13 cellular contexts compared by ENCODE assay signal in genomic region chr6:17971128-17972073, GRCh38. TPM values are rescaled to one million over a fixed set of nuclear protein-coding genes. Genes with fewer than 3 reads are reported as not detected.
A peak's percentile ranks its signal among the peaks of the same experiment; 100 is the strongest.
DNase-seq lines count a peak whose midpoint lies in the region; ATAC-seq and TF ChIP-seq lines count a peak whose summit lies in the region.
"Had no signal": no experiment of that assay in that cellular context is flagged by ENCODE, and none has a peak within 500 bp of the region (broad histone marks: within the 10 kb centered on the region; RNA-seq: fewer than 3 reads in every experiment).

No MANE protein-coding gene starts in this region.

- no peak for TF ChIP-seq CTCF in osteocyte (IDR thresholded peaks at IDR 0.05)
- no peak for TF ChIP-seq CTCF in activated CD8-positive, alpha-beta T cell treated with anti-CD3 and anti-CD28 coated beads for 36 hours (IDR thresholded peaks at IDR 0.05)

- H3K9me3 Mint-ChIP-seq in osteocyte (ENCODE audit: unreplicated experiment), result no peaks in the 10 kb centered on the region
- no peaks in the 10 kb centered on the region for H3K9me3 Mint-ChIP-seq in activated CD8-positive, alpha-beta T cell treated with anti-CD3 and anti-CD28 coated beads for 36 hours

- CTCF ChIA-PET in activated CD8-positive, alpha-beta T cell treated with anti-CD3 and anti-CD28 coated beads for 36 hours (lab: Charles Lee), result no interaction called here

- intact Hi-C loops in activated CD8-positive, alpha-beta T cell treated with anti-CD3 and anti-CD28 coated beads for 36 hours (cut with micrococcal nuclease), result no loop called here

- no peak for TF ChIP-seq POLR2A in erythroblast (IDR thresholded peaks at IDR 0.05; ENCODE audit: low read length)

- no peaks in the 10 kb centered on the region for H3K36me3 Mint-ChIP-seq in osteocyte (ENCODE audit: unreplicated experiment)
- H3K36me3 Mint-ChIP-seq in activated CD8-positive, alpha-beta T cell treated with anti-CD3 and anti-CD28 coated beads for 36 hours (ENCODE audit: low read depth), result no peaks in the 10 kb centered on the region
- H3K36me3 Mint-ChIP-seq: activated naive CD8-positive, alpha-beta T cell had no signal

- ATAC-seq in HG03469 (IDR thresholded peaks at IDR 0.05; ENCODE audit: unreplicated experiment), result no peak
- no peak for ATAC-seq in activated CD8-positive, alpha-beta T cell treated with anti-CD3 and anti-CD28 coated beads for 36 hours

- H3K27ac ChIP-seq in SK-N-MC, result no peak overlapping the region
- H3K27ac ChIP-seq: right lobe of liver had no signal

- no peak overlapping the region for H3K4me3 Mint-ChIP-seq in osteocyte (ENCODE audit: unreplicated experiment)
- H3K4me3 Mint-ChIP-seq in activated CD8-positive, alpha-beta T cell treated with anti-CD3 and anti-CD28 coated beads for 36 hours, result no peak overlapping the region
- H3K4me3 Mint-ChIP-seq: activated naive CD8-positive, alpha-beta T cell had no signal

- no peaks in the 10 kb centered on the region for H3K27me3 Mint-ChIP-seq in osteocyte (ENCODE audit: unreplicated experiment)
- H3K27me3 Mint-ChIP-seq in activated CD8-positive, alpha-beta T cell treated with anti-CD3 and anti-CD28 coated beads for 36 hours, result peaks cover 1% of the 10 kb centered on the region

- peak overlapping the region; percentile 82 for H3K27ac Mint-ChIP-seq in osteocyte (ENCODE audit: unreplicated experiment)
- H3K27ac Mint-ChIP-seq in activated CD8-positive, alpha-beta T cell treated with anti-CD3 and anti-CD28 coated beads for 36 hours, result no peak overlapping the region
- H3K27ac Mint-ChIP-seq: activated naive CD8-positive, alpha-beta T cell had no signal

- peak; percentile 29 for DNase-seq in GM03348 (ENCODE audit: low spot score)
- no peak for DNase-seq in SK-N-MC (ENCODE audit: low read depth, low spot score)
- DNase-seq in erythroblast (lab: John Stamatoyannopoulos, UW), result peak; percentile 5 to 19
- DNase-seq in osteocyte (ENCODE audit: extremely low spot score, unreplicated experiment), result no peak
- DNase-seq in H7, result no peak
- DNase-seq in stimulated activated naive CD4-positive, alpha-beta T cell treated with Interleukin-2 at 50 U/mL for 16 hours (lab: John Stamatoyannopoulos, UW), result no peak
- DNase-seq in activated CD8-positive, alpha-beta T cell treated with anti-CD3 and anti-CD28 coated beads for 36 hours, result no peak
- DNase-seq: activated CD4-positive, alpha-beta T cell treated with anti-CD3 and anti-CD28 coated beads for 1 hour; DMS 273 treated with DMSO at 0.1 percent for 48 hours; NCI-H1092 treated with DMSO at 0.1 percent for 48 hours; right lobe of liver had no signal

- H3K9me3 ChIP-seq in SK-N-MC (ENCODE audit: low read depth, low read length), result no peaks in the 10 kb centered on the region
- H3K9me3 ChIP-seq: right lobe of liver had no signal

- no peaks in the 10 kb centered on the region for H3K27me3 ChIP-seq in H7 (ENCODE audit: control insufficient read depth, insufficient read depth, low read length)
- H3K27me3 ChIP-seq: right lobe of liver had no signal

- H3K4me1 Mint-ChIP-seq in osteocyte (ENCODE audit: unreplicated experiment), result peaks cover 60% of the 10 kb centered on the region
- no peaks in the 10 kb centered on the region for H3K4me1 Mint-ChIP-seq in activated CD8-positive, alpha-beta T cell treated with anti-CD3 and anti-CD28 coated beads for 36 hours (ENCODE audit: low read depth)

- no peak overlapping the region for H3K9ac ChIP-seq in SK-N-MC (ENCODE audit: insufficient read length)

- POLR2A ChIA-PET in activated CD8-positive, alpha-beta T cell treated with anti-CD3 and anti-CD28 coated beads for 36 hours (lab: Charles Lee), result no interaction called here

- peak overlapping the region; percentile 57; the same call in 1 of the 2 replicates for H3K4me3 ChIP-seq in SK-N-MC
- H3K4me3 ChIP-seq in H7 (ENCODE audit: insufficient read depth, low read depth, low read length), result no peak overlapping the region
- H3K4me3 ChIP-seq: right lobe of liver had no signal

- H3K36me3 ChIP-seq in SK-N-MC (ENCODE audit: insufficient read depth, low read length) (no peaks in the 10 kb centered on the region), H7 (replicated peaks; ENCODE audit: control insufficient read depth, insufficient read depth, low read length) (no peaks in the 10 kb centered on the region)
- H3K36me3 ChIP-seq: right lobe of liver had no signal

RNA-seq across cellular contexts. Expression of gene KIF13A, which starts 16.0 kb away (rescaled TPM):
- 47.5 and 51.0 TPM in 2 replicates for total RNA-seq in osteocyte
- 21.0 and 25.8 TPM in 2 replicates for total RNA-seq in H7 (2014; rRNA removed; shearing (Covaris generic))
- not detected for total RNA-seq in activated CD8-positive, alpha-beta T cell treated with anti-CD3 and anti-CD28 coated beads for 36 hours

Comparison
In these comparisons a context has a peak if more than half of its experiments do, and no peak if none do; other contexts are left out.
1. DNase-seq: peak in GM03348 (single experiment) and erythroblast (2 of 2); none in SK-N-MC (single experiment), osteocyte (single experiment), H7 (single experiment), stimulated activated naive CD4-positive, alpha-beta T cell treated with Interleukin-2 at 50 U/mL for 16 hours (single experiment) and activated CD8-positive, alpha-beta T cell treated with anti-CD3 and anti-CD28 coated beads for 36 hours (single experiment).
2. RNA of gene KIF13A, which starts 16.0 kb away (total RNA-seq): 47.5 to 51.0 TPM in osteocyte and 21.0 to 25.8 TPM in H7; not detected in activated CD8-positive, alpha-beta T cell treated with anti-CD3 and anti-CD28 coated beads for 36 hours; every median in the first group is over 10 times any median in the second.